Comparison of ENCODE assay signal across 34 cellular contexts in genomic region chr4:121953860-121954259, GRCh38. TPM values are rescaled to one million over a fixed set of nuclear protein-coding genes. Genes with fewer than 3 reads are reported as not detected.
"Had no signal": no experiment of that assay in that cellular context is flagged by ENCODE, and none has a peak within 500 bp of the region (broad histone marks: within the 10 kb centered on the region; RNA-seq: fewer than 3 reads in every experiment).

No MANE protein-coding gene starts in this region.

- FAIRE-seq: astrocyte, colon, TTC549 had no signal

- H3K27ac ChIP-seq: adrenal gland, body of pancreas, brain microvascular endothelial cell, breast epithelium, WERI-Rb-1 had no signal

- H3K27me3 ChIP-seq: brain microvascular endothelial cell had no signal

- ATAC-seq: activated CD4-positive, alpha-beta T cell treated with anti-CD3 and anti-CD28 coated beads for 36 hours; activated CD4-positive, CD25-positive, alpha-beta regulatory T cell treated with anti-CD3 and anti-CD28 coated beads, Interleukin-2, amount 50 U/mL, for 24 hours; activated CD8-positive, alpha-beta memory T cell treated with anti-CD3 and anti-CD28 coated beads, Interleukin-2, amount 10 ng/mL, durations not matched to agents 7 days and 5 days; activated CD8-positive, alpha-beta T cell treated with anti-CD3 and anti-CD28 coated beads, Interleukin-2, amount 10 ng/mL, durations not matched to agents 7 days and 5 days; activated naive CD4-positive, alpha-beta T cell treated with anti-CD3 and anti-CD28 coated beads, Interleukin-2, amount 50 U/mL, for 72 hours; body of pancreas; WTC11 had no signal

- H3K4me3 ChIP-seq: adrenal gland, body of pancreas, breast epithelium had no signal

- DNase-seq: activated CD4-positive, alpha-beta memory T cell treated with anti-CD3 and anti-CD28 coated beads, Interleukin-2, amount 10 ng/mL, durations not matched to agents 7 days and 5 days; activated CD4-positive, alpha-beta T cell treated with anti-CD3 and anti-CD28 coated beads for 1 hour; activated CD4-positive, alpha-beta T cell treated with anti-CD3 and anti-CD28 coated beads for 36 hours; activated CD4-positive, alpha-beta T cell treated with anti-CD3 and anti-CD28 coated beads for 48 hours; activated CD4-positive, alpha-beta T cell treated with anti-CD3 and anti-CD28 coated beads, Interleukin-2, amount 10 ng/mL, durations not matched to agents 7 days and 5 days; activated CD4-positive, alpha-beta T cell treated with anti-CD3 and anti-CD28 coated beads, Interleukin-2, amount 50 U/mL, for 48 hours; activated CD4-positive, CD25-positive, alpha-beta regulatory T cell; activated CD8-positive, alpha-beta memory T cell treated with anti-CD3 and anti-CD28 coated beads for 24 hours; activated CD8-positive, alpha-beta memory T cell treated with anti-CD3 and anti-CD28 coated beads, Interleukin-2, amount 10 ng/mL, durations not matched to agents 7 days and 5 days; activated CD8-positive, alpha-beta memory T cell treated with anti-CD3 and anti-CD28 coated beads, Interleukin-2, amount 50 U/mL, for 48 hours; activated CD8-positive, alpha-beta T cell treated with anti-CD3 and anti-CD28 coated beads, Interleukin-2, amount 10 ng/mL, durations not matched to agents 7 days and 5 days; activated effector memory CD4-positive, alpha-beta T cell treated with Interleukin-2 at 50 U/mL for 16 hours; activated gamma-delta T cell; activated naive CD4-positive, alpha-beta T cell; activated naive CD4-positive, alpha-beta T cell treated with anti-CD3 and anti-CD28 coated beads for 36 hours; activated naive CD4-positive, alpha-beta T cell treated with anti-CD3 and anti-CD28 coated beads, Interleukin-2, amount 50 U/mL, for 16 hours; activated naive CD8-positive, alpha-beta T cell treated with anti-CD3 and anti-CD28 coated beads for 36 hours; activated T-cell treated with anti-CD3 and anti-CD28 coated beads, Interleukin-2, amount 50 U/mL, for 24 hours; activated T-cell treated with anti-CD3 and anti-CD28 coated beads, Interleukin-2, amount 50 U/mL, for 48 hours; adrenal gland; amniotic stem cell; aorta; body of pancreas; brain microvascular endothelial cell; central memory CD4-positive, alpha-beta T cell; T-helper 9 cell; WERI-Rb-1 had no signal

- H3K9me3 ChIP-seq: adrenal gland, body of pancreas, breast epithelium had no signal

- H3K4me1 ChIP-seq: breast epithelium had no signal

- H3K36me3 ChIP-seq: adrenal gland, brain microvascular endothelial cell, breast epithelium, WERI-Rb-1 had no signal

RNA-seq across cellular contexts. Expression of gene TRPC3, which starts 2.0 kb away (rescaled TPM):
- polyA plus RNA-seq: aorta had no signal
